In the genomic region with DNA sequence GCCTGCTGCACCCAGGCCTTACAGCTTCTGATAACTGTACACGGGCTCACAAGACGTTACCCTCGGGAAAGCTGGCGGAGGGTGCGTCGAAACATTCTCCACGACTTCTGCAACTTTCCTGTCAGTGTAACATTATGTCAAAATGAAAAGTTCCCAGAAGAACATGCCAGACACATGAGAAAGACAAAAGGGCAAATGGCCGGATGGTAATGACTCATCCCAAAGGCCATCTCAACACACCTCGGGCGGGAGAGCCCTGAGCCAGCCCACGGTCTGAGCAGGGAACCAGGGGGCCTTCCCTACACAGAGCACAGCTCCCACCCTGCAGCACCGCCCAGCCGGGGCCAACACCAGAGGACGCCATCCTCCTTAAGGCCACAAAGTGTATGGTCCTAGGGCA, we compare ENCODE assay signal across 16 cellular contexts.
DNase-seq lines count a peak whose midpoint lies in the region; ATAC-seq and TF ChIP-seq lines count a peak whose summit lies in the region.
"Had no signal": no experiment of that assay in that cellular context is flagged by ENCODE, and none has a peak within 500 bp of the region (broad histone marks: within the 10 kb centered on the region; RNA-seq: fewer than 3 reads in every experiment).

No MANE protein-coding gene starts in this region.

- 0 out of 20 replicates have a peak overlapping the region, but pooled peaks of 1 of the 10 experiments have one; percentile 15 for H3K4me3 ChIP-seq in BLaER1 treated with 17β-estradiol and CSF1 and Interleukin-3, amounts not matched to agents 10 nM and 100 nM
- no peak overlapping the region for H3K4me3 ChIP-seq in IMR-90 (ENCODE audit: insufficient read depth, low read depth, low read length)
- H3K4me3 ChIP-seq in cardiac fibroblast (replicated peaks in 1 of 2; ENCODE audit: low read depth in 2 of 2, low read length in 2 of 2): no peak overlapping the region
- H3K4me3 ChIP-seq in neuronal stem cell (ENCODE audit: low read length in 2 of 2): no peak overlapping the region
- no peak overlapping the region for H3K4me3 ChIP-seq in WERI-Rb-1 (ENCODE audit: low read depth, low read length)
- H3K4me3 ChIP-seq: spleen, vagina had no signal

- peaks cover 17 to 47% of the 10 kb centered on the region in 2 experiments; a peak in 3 of 4 replicates for H3K79me1 ChIP-seq in IMR-90 (ENCODE audit: low read depth in 1 of 2, low read length in 2 of 2)
- H3K79me1 ChIP-seq in neuronal stem cell (ENCODE audit: low read depth, low read length): peaks cover 8% of the 10 kb centered on the region

- peaks cover 12 to 42% (median 19%) of the 10 kb centered on the region in 11 experiments; a peak in 21 of 22 replicates for H3K36me3 ChIP-seq in BLaER1 treated with 17β-estradiol and CSF1 and Interleukin-3, amounts not matched to agents 10 nM and 100 nM
- no peaks in the 10 kb centered on the region for H3K36me3 ChIP-seq in IMR-90 (ENCODE audit: control insufficient read depth, insufficient read depth, low read length)
- H3K36me3 ChIP-seq in neuronal stem cell (replicated peaks in 1 of 2; ENCODE audit: control insufficient read depth in 2 of 2, insufficient read depth in 2 of 2, low read length in 2 of 2): peaks cover 0 to 10% of the 10 kb centered on the region in 2 donors
- peaks cover 11% of the 10 kb centered on the region for H3K36me3 ChIP-seq in WERI-Rb-1
- H3K36me3 ChIP-seq: vagina had no signal

- peak; percentile 88 for DNase-seq in IMR-90
- DNase-seq in cardiac fibroblast (ENCODE audit: low read depth in 2 of 2): peak; percentile 58 to 84
- DNase-seq in neuronal stem cell (ENCODE audit: low spot score): no peak
- DNase-seq in HT-29 (ENCODE audit: low spot score): no peak
- no peak for DNase-seq in NCI-H2029 (lab: John Stamatoyannopoulos, UW)
- DNase-seq in WERI-Rb-1: no peak
- DNase-seq: activated CD8-positive, alpha-beta memory T cell treated with anti-CD3 and anti-CD28 coated beads, Interleukin-2, amount 10 ng/mL, durations not matched to agents 7 days and 5 days; CD8-positive, alpha-beta T cell; H7; naive B cell; spleen; T-helper 2 cell had no signal

- peak overlapping the region; percentile 69 for H3K4ac ChIP-seq in IMR-90 (ENCODE audit: low read depth, low read length)
- H3K4ac ChIP-seq in neuronal stem cell (ENCODE audit: low read length): no peak overlapping the region

- no peak for TF ChIP-seq RAD21 in IMR-90 (IDR thresholded peaks at IDR 0.05; ENCODE audit: low read length)

- H3K9me3 ChIP-seq in BLaER1 treated with 17β-estradiol and CSF1 and Interleukin-3, amounts not matched to agents 10 nM and 100 nM (replicated peaks in 1 of 11): peaks cover 8 to 22% (median 15%) of the 10 kb centered on the region in 11 experiments; a peak in 19 of 22 replicates
- no peaks in the 10 kb centered on the region for H3K9me3 ChIP-seq in IMR-90 (ENCODE audit: control insufficient read depth, insufficient read depth, low read length)
- H3K9me3 ChIP-seq in neuronal stem cell (replicated peaks in 1 of 2; ENCODE audit: control insufficient read depth in 2 of 2, insufficient read depth in 1 of 2, low read depth in 1 of 2, low read length in 2 of 2): peaks cover 0 to 2% of the 10 kb centered on the region in 2 donors
- H3K9me3 ChIP-seq in WERI-Rb-1 (ENCODE audit: severe bottlenecking): peaks cover 2% of the 10 kb centered on the region
- H3K9me3 ChIP-seq: spleen, vagina had no signal

- H3K14ac ChIP-seq in IMR-90 (replicated peaks; ENCODE audit: low read depth, low read length): 0 out of 2 replicates have a peak overlapping the region, but pooled peaks have one; percentile 35
- H3K14ac ChIP-seq in neuronal stem cell (ENCODE audit: low read length): no peak overlapping the region

- peak overlapping the region; percentile 66 for H2AK9ac ChIP-seq in IMR-90 (replicated peaks; ENCODE audit: low read depth, low read length, poor library complexity)

- no peak overlapping the region for H3K9ac ChIP-seq in BLaER1 treated with 17β-estradiol and CSF1 and Interleukin-3, amounts not matched to agents 10 nM and 100 nM
- H3K9ac ChIP-seq in IMR-90 (ENCODE audit: low read depth, low read length): no peak overlapping the region
- H3K9ac ChIP-seq in neuronal stem cell (ENCODE audit: low read depth, low read length, poor library complexity): no peak overlapping the region
- H3K9ac ChIP-seq: KMS-11 had no signal

- H3K4me2 ChIP-seq in BLaER1 treated with 17β-estradiol and CSF1 and Interleukin-3, amounts not matched to agents 10 nM and 100 nM: peak overlapping the region in 9 of 11 experiments; percentile 85 to 99 (median 95); a peak in 19 of 22 replicates
- no peak overlapping the region for H3K4me2 ChIP-seq in IMR-90 (ENCODE audit: low read depth, low read length)
- H3K4me2 ChIP-seq in neuronal stem cell (ENCODE audit: insufficient read depth, low read length, poor library complexity, severe bottlenecking): no peak overlapping the region
- H3K4me2 ChIP-seq: KMS-11 had no signal

- H4K8ac ChIP-seq in IMR-90 (ENCODE audit: low read depth in 2 of 2, low read length in 2 of 2) (peak overlapping the region in 1 of 2 experiments; percentile 19; a peak in 1 of 4 replicates), neuronal stem cell (ENCODE audit: low read depth, low read length) (no peak overlapping the region)

- 0 out of 22 replicates have a peak, but pooled peaks cover 0 to 5% (median 0%) of the 10 kb centered on the region in 11 experiments for H3K27me3 ChIP-seq in BLaER1 treated with 17β-estradiol and CSF1 and Interleukin-3, amounts not matched to agents 10 nM and 100 nM
- no peaks in the 10 kb centered on the region for H3K27me3 ChIP-seq in IMR-90 (ENCODE audit: control insufficient read depth, insufficient read depth, low read length)
- no peaks in the 10 kb centered on the region for H3K27me3 ChIP-seq in neuronal stem cell (ENCODE audit: control insufficient read depth in 3 of 3, insufficient read depth in 3 of 3, low read depth in 1 of 3, low read length in 3 of 3)
- no peaks in the 10 kb centered on the region for H3K27me3 ChIP-seq in WERI-Rb-1 (ENCODE audit: insufficient read depth, low read depth, severe bottlenecking)
- H3K27me3 ChIP-seq: spleen, vagina had no signal

- H4K5ac ChIP-seq in IMR-90 (ENCODE audit: low read depth, low read length): no peak overlapping the region

- intact Hi-C loops in IMR-90 (cut with micrococcal nuclease): loop anchor here (5.0 kb wide), 1 partner anchor 58 kb away; no protein-coding TSS in a partner anchor

- peaks cover 7 to 88% (median 49%) of the 10 kb centered on the region in 11 experiments; a peak in 17 of 22 replicates for H4K20me1 ChIP-seq in BLaER1 treated with 17β-estradiol and CSF1 and Interleukin-3, amounts not matched to agents 10 nM and 100 nM
- peaks cover 5% of the 10 kb centered on the region; the same call in 1 of the 2 replicates for H4K20me1 ChIP-seq in IMR-90 (ENCODE audit: insufficient read depth, low read length)

- TF ChIP-seq CTCF in IMR-90 (conservative IDR thresholded peaks at IDR 0.05; ENCODE audit: low read depth, low read length): no peak; the same call in 1 of the 2 replicates
- no peak for TF ChIP-seq CTCF in cardiac fibroblast (IDR thresholded peaks at IDR 0.05; ENCODE audit: low read depth, low read length)
- no peak for TF ChIP-seq CTCF in WERI-Rb-1 (IDR thresholded peaks at IDR 0.05; ENCODE audit: low read depth, low read length)

- in situ Hi-C loops in IMR-90 (cut with MboI; ENCODE audit: low sequenced_read_pairs): no loop called here

- peak overlapping the region; percentile 19 for H2BK5ac ChIP-seq in IMR-90 (ENCODE audit: low read depth, low read length, poor library complexity, severe bottlenecking)
- H2BK5ac ChIP-seq in neuronal stem cell (ENCODE audit: low read length): no peak overlapping the region

- H2AK5ac ChIP-seq in IMR-90 (ENCODE audit: low read depth, low read length) (peak overlapping the region; percentile 90), neuronal stem cell (ENCODE audit: low read depth, low read length) (no peak overlapping the region)

- CTCF ChIA-PET in IMR-90 (lab: Yijun Ruan, JAX): no interaction called here

- H4K91ac ChIP-seq in IMR-90 (ENCODE audit: insufficient read depth, low read depth, low read length) (peak overlapping the region; percentile 61), neuronal stem cell (ENCODE audit: low read depth, low read length, poor library complexity) (no peak overlapping the region)

- POLR2A ChIA-PET in IMR-90 (lab: Charles Lee; ENCODE audit: unreplicated experiment): no interaction called here

- no peak for TF ChIP-seq POLR2A in IMR-90 (IDR thresholded peaks at IDR 0.05; ENCODE audit: low read depth, low read length)

- no peak overlapping the region for H2BK12ac ChIP-seq in neuronal stem cell (ENCODE audit: low read length)

- peak; percentile 48 for ATAC-seq in IMR-90 (ENCODE audit: low read depth)
- no peak for ATAC-seq in HG03571 (IDR thresholded peaks at IDR 0.05; ENCODE audit: unreplicated experiment)
- ATAC-seq: activated CD8-positive, alpha-beta memory T cell treated with anti-CD3 and anti-CD28 coated beads, Interleukin-2, amount 10 ng/mL, durations not matched to agents 7 days and 5 days; CD8-positive, alpha-beta T cell had no signal

- H3K18ac ChIP-seq in IMR-90 (ENCODE audit: low read depth, low read length) (no peak overlapping the region), neuronal stem cell (ENCODE audit: low read length) (peak overlapping the region; percentile 41)

- H2AFZ ChIP-seq in IMR-90 (replicated peaks; ENCODE audit: low read length, poor library complexity) (peak overlapping the region; percentile 46), neuronal stem cell (ENCODE audit: low read length) (no peak overlapping the region)

- no peak overlapping the region for H3K56ac ChIP-seq in IMR-90 (ENCODE audit: extremely low read depth, insufficient read depth, low read length)

- H3K9me1 ChIP-seq in IMR-90 (ENCODE audit: insufficient read depth, low read length): peaks cover 19% of the 10 kb centered on the region

- 23% methylated on average over 5 of the region's 14 CpGs; no CpG with 5 or more reads in 1 of the 2 experiments for WGBS in IMR-90 (ENCODE audit: extremely low coverage in 2 of 2, insufficient read length in 1 of 2), 2 experiments
- WGBS in neuronal stem cell (ENCODE audit: extremely low coverage in 2 of 2, insufficient read length in 2 of 2, insufficient replicate concordance in 1 of 2), 2 donors: no CpG with 5 or more reads among the region's 14 CpGs

- no TSS peak for BruUV-seq in IMR-90 (replicated peaks; lab: Mats Ljungman, UMichigan)

- peak overlapping the region; percentile 65; the same call in 1 of the 2 replicates for H2BK20ac ChIP-seq in IMR-90 (ENCODE audit: low read depth, low read length)

- no peak overlapping the region for H3K23ac ChIP-seq in IMR-90 (ENCODE audit: low read depth, low read length)
- no peak overlapping the region for H3K23ac ChIP-seq in neuronal stem cell (ENCODE audit: low read depth, low read length, poor library complexity)

- H3K4me1 ChIP-seq in BLaER1 treated with 17β-estradiol and CSF1 and Interleukin-3, amounts not matched to agents 10 nM and 100 nM: peaks cover 75 to 100% (median 100%) of the 10 kb centered on the region in 10 experiments
- H3K4me1 ChIP-seq in IMR-90 (ENCODE audit: control insufficient read depth, insufficient read depth, low read length) (peaks cover 41% of the 10 kb centered on the region), neuronal stem cell (ENCODE audit: control insufficient read depth in 2 of 2, insufficient read depth in 1 of 2, low read depth in 1 of 2, low read length in 2 of 2) (peaks cover 25 to 26% of the 10 kb centered on the region in 2 donors)

- no peak overlapping the region; a peak in 2 of 22 replicates for H3K27ac ChIP-seq in BLaER1 treated with 17β-estradiol and CSF1 and Interleukin-3, amounts not matched to agents 10 nM and 100 nM
- H3K27ac ChIP-seq in IMR-90 (ENCODE audit: insufficient read depth, low read length) (no peak overlapping the region; the same call in 1 of the 2 replicates), neuronal stem cell (replicated peaks; ENCODE audit: low read length) (no peak overlapping the region), WERI-Rb-1 (no peak overlapping the region)
- H3K27ac ChIP-seq: KMS-11, vagina had no signal

- 0 out of 2 replicates have a peak overlapping the region, but pooled peaks have one; percentile 26 for H2BK120ac ChIP-seq in IMR-90 (ENCODE audit: low read depth, low read length)
- H2BK120ac ChIP-seq in neuronal stem cell (ENCODE audit: low read depth, low read length): no peak overlapping the region

- H2BK15ac ChIP-seq in IMR-90 (ENCODE audit: low read depth, low read length) (0 out of 3 replicates have a peak overlapping the region, but pooled peaks have one; percentile 24), neuronal stem cell (ENCODE audit: low read length) (no peak overlapping the region)

- dilution Hi-C loops in IMR-90 (cut with HindIII; ENCODE audit: low sequenced_read_pairs, unreplicated experiment): no loop called here

Comparison
In these comparisons a context has a peak if more than half of its experiments do, and no peak if none do; other contexts are left out.
1. H3K4me2 ChIP-seq: peak in BLaER1 treated with 17β-estradiol and CSF1 and Interleukin-3, amounts not matched to agents 10 nM and 100 nM (9 of 11); none in IMR-90 (single experiment) and neuronal stem cell (single experiment).
2. DNase-seq: peak in IMR-90 (single experiment) and cardiac fibroblast (2 of 2); none in neuronal stem cell (single experiment), HT-29 (single experiment), NCI-H2029 (single experiment) and WERI-Rb-1 (single experiment).